36 cellular contexts compared by ENCODE assay signal in genomic region chr11:69276165-69276564, GRCh38. TPM values are rescaled to one million over a fixed set of nuclear protein-coding genes. Genes with fewer than 3 reads are reported as not detected.
"Had no signal": no experiment of that assay in that cellular context is flagged by ENCODE, and none has a peak within 500 bp of the region (broad histone marks: within the 10 kb centered on the region; RNA-seq: fewer than 3 reads in every experiment).

No MANE protein-coding gene starts in this region.

- H3K27ac ChIP-seq: ascending aorta, brain microvascular endothelial cell, VCaP had no signal

- H3K4me1 Mint-ChIP-seq: activated CD4-positive, alpha-beta T cell treated with anti-CD3 and anti-CD28 coated beads, Interleukin-2, amount 10 ng/mL, durations not matched to agents 24 days and 14 days; activated naive CD8-positive, alpha-beta T cell treated with anti-CD3 and anti-CD28 coated beads for 36 hours; activated T-helper 17 cell treated with anti-CD3 and anti-CD28 coated beads, Interleukin-2, amount 50 U/mL, for 72 hours had no signal

- H3K27ac Mint-ChIP-seq: activated B cell treated with CpG ODN at 0.5 μM for 24 hours; activated CD4-positive, alpha-beta memory T cell treated with anti-CD3 and anti-CD28 coated beads for 36 hours; activated CD4-positive, alpha-beta T cell treated with anti-CD3 and anti-CD28 coated beads, Interleukin-2, amount 10 ng/mL, durations not matched to agents 24 days and 14 days; activated CD8-positive, alpha-beta T cell treated with anti-CD3 and anti-CD28 coated beads for 36 hours; activated naive CD4-positive, alpha-beta T cell treated with anti-CD3 and anti-CD28 coated beads for 36 hours; activated naive CD4-positive, alpha-beta T cell treated with anti-CD3 and anti-CD28 coated beads, Interleukin-2, amount 50 U/mL, for 72 hours; activated naive CD8-positive, alpha-beta T cell treated with anti-CD3 and anti-CD28 coated beads for 36 hours; activated T-cell treated with anti-CD3 and anti-CD28 coated beads, Interleukin-2, amount 50 U/mL, for 72 hours; activated T-helper 1 cell treated with anti-CD3 and anti-CD28 coated beads, Interleukin-12 subunit alpha, Interleukin-12 subunit beta, Interleukin-2, Interleukin-4 antibody, amounts not matched to agents 30 ng/mL and 10 ng/mL and 1 ng/mL, durations not matched to agents 14 hours and 24 hours and 36 hours; activated T-helper 17 cell treated with anti-CD3 and anti-CD28 coated beads, Interleukin-2, amount 50 U/mL, for 72 hours; T-helper 1 cell treated with Interleukin-12 subunit alpha and Interleukin-12 subunit beta and Interleukin-4 antibody, amounts not matched to agents 30 μg/mL and 1 μg/mL, for 36 hours; T-helper 2 cell treated with Interferon-gamma antibody and Interleukin-4, amounts not matched to agents 5 μg/mL and 100 μg/mL, for 36 hours had no signal

- H3K4me3 Mint-ChIP-seq: activated B cell treated with CpG ODN at 0.5 μM for 24 hours; activated CD4-positive, alpha-beta memory T cell treated with anti-CD3 and anti-CD28 coated beads for 36 hours; activated CD4-positive, alpha-beta T cell treated with anti-CD3 and anti-CD28 coated beads, Interleukin-2, amount 10 ng/mL, durations not matched to agents 24 days and 14 days; activated CD8-positive, alpha-beta T cell treated with anti-CD3 and anti-CD28 coated beads for 36 hours; activated naive CD4-positive, alpha-beta T cell treated with anti-CD3 and anti-CD28 coated beads for 36 hours; activated naive CD8-positive, alpha-beta T cell treated with anti-CD3 and anti-CD28 coated beads for 36 hours; activated T-cell treated with anti-CD3 and anti-CD28 coated beads, Interleukin-2, amount 50 U/mL, for 4 hours; activated T-cell treated with anti-CD3 and anti-CD28 coated beads, Interleukin-2, amount 50 U/mL, for 72 hours; activated T-helper 1 cell treated with anti-CD3 and anti-CD28 coated beads, Interleukin-12 subunit alpha, Interleukin-12 subunit beta, Interleukin-2, Interleukin-4 antibody, amounts not matched to agents 30 ng/mL and 10 ng/mL and 1 ng/mL, durations not matched to agents 14 hours and 24 hours and 36 hours; activated T-helper 17 cell treated with anti-CD3 and anti-CD28 coated beads, Interleukin-2, amount 50 U/mL, for 72 hours; T-helper 1 cell treated with Interleukin-12 subunit alpha and Interleukin-12 subunit beta and Interleukin-4 antibody, amounts not matched to agents 30 μg/mL and 1 μg/mL, for 36 hours; T-helper 2 cell treated with Interferon-gamma antibody and Interleukin-4, amounts not matched to agents 5 μg/mL and 100 μg/mL, for 36 hours had no signal

- H3K27me3 ChIP-seq: ascending aorta, breast epithelium had no signal

- H3K36me3 Mint-ChIP-seq: activated CD4-positive, alpha-beta memory T cell treated with anti-CD3 and anti-CD28 coated beads for 36 hours; activated naive CD4-positive, alpha-beta T cell treated with anti-CD3 and anti-CD28 coated beads, Interleukin-2, amount 50 U/mL, for 72 hours; activated naive CD8-positive, alpha-beta T cell treated with anti-CD3 and anti-CD28 coated beads for 36 hours had no signal

- FAIRE-seq: TTC549 had no signal

- ATAC-seq: activated CD8-positive, alpha-beta T cell treated with anti-CD3 and anti-CD28 coated beads for 36 hours; activated naive CD4-positive, alpha-beta T cell treated with anti-CD3 and anti-CD28 coated beads, Interleukin-2, amount 50 U/mL, for 72 hours; activated T-cell treated with anti-CD3 and anti-CD28 coated beads, Interleukin-2, amount 50 U/mL, for 4 hours; activated T-cell treated with anti-CD3 and anti-CD28 coated beads, Interleukin-2, amount 50 U/mL, for 72 hours; activated T-helper 17 cell treated with anti-CD3 and anti-CD28 coated beads, Interleukin-2, amount 50 U/mL, for 72 hours had no signal

- H3K9me3 Mint-ChIP-seq: activated B cell treated with CpG ODN at 0.5 μM for 24 hours; activated CD4-positive, alpha-beta memory T cell treated with anti-CD3 and anti-CD28 coated beads for 36 hours; activated CD8-positive, alpha-beta T cell treated with anti-CD3 and anti-CD28 coated beads for 36 hours; activated naive CD4-positive, alpha-beta T cell treated with anti-CD3 and anti-CD28 coated beads for 36 hours; activated naive CD8-positive, alpha-beta T cell treated with anti-CD3 and anti-CD28 coated beads for 36 hours; activated T-cell treated with anti-CD3 and anti-CD28 coated beads, Interleukin-2, amount 50 U/mL, for 4 hours; activated T-helper 1 cell treated with anti-CD3 and anti-CD28 coated beads, Interleukin-12 subunit alpha, Interleukin-12 subunit beta, Interleukin-2, Interleukin-4 antibody, amounts not matched to agents 30 ng/mL and 10 ng/mL and 1 ng/mL, durations not matched to agents 14 hours and 24 hours and 36 hours; activated T-helper 17 cell treated with anti-CD3 and anti-CD28 coated beads, Interleukin-2, amount 50 U/mL, for 72 hours; T-helper 1 cell treated with Interleukin-12 subunit alpha and Interleukin-12 subunit beta and Interleukin-4 antibody, amounts not matched to agents 30 μg/mL and 1 μg/mL, for 36 hours; T-helper 2 cell treated with Interferon-gamma antibody and Interleukin-4, amounts not matched to agents 5 μg/mL and 100 μg/mL, for 36 hours had no signal

- H3K36me3 ChIP-seq: ascending aorta, brain microvascular endothelial cell, breast epithelium had no signal

- H3K4me1 ChIP-seq: ascending aorta had no signal

- H3K9me3 ChIP-seq: ascending aorta, breast epithelium had no signal

- H3K27me3 Mint-ChIP-seq: activated B cell treated with CpG ODN at 0.5 μM for 24 hours; activated CD4-positive, alpha-beta memory T cell treated with anti-CD3 and anti-CD28 coated beads for 36 hours; activated CD4-positive, alpha-beta T cell treated with anti-CD3 and anti-CD28 coated beads, Interleukin-2, amount 10 ng/mL, durations not matched to agents 24 days and 14 days; activated CD8-positive, alpha-beta T cell treated with anti-CD3 and anti-CD28 coated beads for 36 hours; activated naive CD8-positive, alpha-beta T cell treated with anti-CD3 and anti-CD28 coated beads for 36 hours; activated T-helper 17 cell treated with anti-CD3 and anti-CD28 coated beads, Interleukin-2, amount 50 U/mL, for 72 hours had no signal

- H3K4me3 ChIP-seq: ascending aorta, breast epithelium had no signal

- DNase-seq: activated B cell treated with CpG ODN at 0.5 μM for 24 hours; activated CD4-positive, alpha-beta memory T cell treated with anti-CD3 and anti-CD28 coated beads for 36 hours; activated CD4-positive, alpha-beta T cell treated with anti-CD3 and anti-CD28 coated beads for 4 hours; activated CD4-positive, alpha-beta T cell treated with anti-CD3 and anti-CD28 coated beads, Interleukin-2, amount 10 ng/mL, durations not matched to agents 24 days and 14 days; activated CD4-positive, alpha-beta T cell treated with anti-CD3 and anti-CD28 coated beads, Interleukin-2, amount 50 U/mL, for 1 hour; activated CD4-positive, alpha-beta T cell treated with anti-CD3 and anti-CD28 coated beads, Interleukin-2, amount 50 U/mL, for 4 hours; activated CD4-positive, CD25-positive, alpha-beta regulatory T cell treated with anti-CD3 and anti-CD28 coated beads, Interleukin-2, amount 50 U/mL, for 72 hours; activated CD8-positive, alpha-beta memory T cell treated with anti-CD3 and anti-CD28 coated beads, Interleukin-2, amount 50 U/mL, for 4 hours; activated CD8-positive, alpha-beta T cell treated with anti-CD3 and anti-CD28 coated beads for 36 hours; activated effector memory CD4-positive, alpha-beta T cell treated with anti-CD3 and anti-CD28 coated beads, Interleukin-2, amount 50 U/mL, for 16 hours; activated gamma-delta T cell treated with Interleukin-2 at 50 U/mL for 16 hours; activated naive CD4-positive, alpha-beta T cell; activated naive CD4-positive, alpha-beta T cell treated with anti-CD3 and anti-CD28 coated beads for 36 hours; activated naive CD4-positive, alpha-beta T cell treated with anti-CD3 and anti-CD28 coated beads, Interleukin-2, amount 50 U/mL, for 16 hours; activated naive CD8-positive, alpha-beta T cell treated with anti-CD3 and anti-CD28 coated beads for 36 hours; activated T-cell treated with anti-CD3 and anti-CD28 coated beads for 4 hours; activated T-cell treated with anti-CD3 and anti-CD28 coated beads, Interleukin-2, amount 50 U/mL, for 1 hour; activated T-cell treated with anti-CD3 and anti-CD28 coated beads, Interleukin-2, amount 50 U/mL, for 4 hours; activated T-cell treated with anti-CD3 and anti-CD28 coated beads, Interleukin-2, amount 50 U/mL, for 72 hours; amygdala; anterior cingulate cortex; brain microvascular endothelial cell; central memory CD4-positive, alpha-beta T cell; T-helper 2 cell; T-helper 9 cell had no signal

RNA-seq across cellular contexts. Expression of gene MYEOV, which starts 17.8 kb away (rescaled TPM):
- total RNA-seq: activated CD8-positive, alpha-beta T cell treated with anti-CD3 and anti-CD28 coated beads for 36 hours; activated naive CD4-positive, alpha-beta T cell treated with anti-CD3 and anti-CD28 coated beads, Interleukin-2, amount 50 U/mL, for 72 hours; activated naive CD8-positive, alpha-beta T cell treated with anti-CD3 and anti-CD28 coated beads for 36 hours; ascending aorta; cardiac septum; cerebellum had no signal
